1 cellular context compared by ENCODE assay signal in the genomic region with DNA sequence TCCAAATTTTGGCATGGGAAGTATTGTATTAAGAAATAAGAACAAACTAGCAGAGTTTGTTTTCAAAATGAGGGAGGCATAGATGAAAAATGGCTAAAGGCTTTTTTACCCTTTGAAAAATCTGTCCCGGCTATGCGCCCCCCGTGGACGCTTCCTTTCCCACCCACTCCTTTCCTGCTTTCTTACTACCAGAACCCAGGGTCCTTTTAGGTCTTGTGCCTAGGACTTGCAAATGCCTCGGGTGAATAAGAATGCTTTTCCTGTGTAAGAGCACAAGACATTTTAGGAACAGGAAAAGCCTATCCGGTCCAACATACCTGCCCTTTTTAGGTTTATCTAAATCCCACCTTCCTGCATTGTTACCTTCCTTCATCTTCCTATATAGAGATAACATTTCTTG.
TF ChIP-seq lines count a peak whose summit lies in the region.

No MANE protein-coding gene starts in this region.

TF ChIP-seq in GM23338, 12 proteins besides CTCF, POLR2A, EP300 and RAD21 (continued from another document):
- TF ChIP-seq, protein P1, sequence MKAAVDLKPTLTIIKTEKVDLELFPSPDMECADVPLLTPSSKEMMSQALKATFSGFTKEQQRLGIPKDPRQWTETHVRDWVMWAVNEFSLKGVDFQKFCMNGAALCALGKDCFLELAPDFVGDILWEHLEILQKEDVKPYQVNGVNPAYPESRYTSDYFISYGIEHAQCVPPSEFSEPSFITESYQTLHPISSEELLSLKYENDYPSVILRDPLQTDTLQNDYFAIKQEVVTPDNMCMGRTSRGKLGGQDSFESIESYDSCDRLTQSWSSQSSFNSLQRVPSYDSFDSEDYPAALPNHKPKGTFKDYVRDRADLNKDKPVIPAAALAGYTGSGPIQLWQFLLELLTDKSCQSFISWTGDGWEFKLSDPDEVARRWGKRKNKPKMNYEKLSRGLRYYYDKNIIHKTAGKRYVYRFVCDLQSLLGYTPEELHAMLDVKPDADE (IDR thresholded peaks at IDR 0.05), result peak; percentile 66; the same call in 1 of the 2 replicates
